In the genomic region with DNA sequence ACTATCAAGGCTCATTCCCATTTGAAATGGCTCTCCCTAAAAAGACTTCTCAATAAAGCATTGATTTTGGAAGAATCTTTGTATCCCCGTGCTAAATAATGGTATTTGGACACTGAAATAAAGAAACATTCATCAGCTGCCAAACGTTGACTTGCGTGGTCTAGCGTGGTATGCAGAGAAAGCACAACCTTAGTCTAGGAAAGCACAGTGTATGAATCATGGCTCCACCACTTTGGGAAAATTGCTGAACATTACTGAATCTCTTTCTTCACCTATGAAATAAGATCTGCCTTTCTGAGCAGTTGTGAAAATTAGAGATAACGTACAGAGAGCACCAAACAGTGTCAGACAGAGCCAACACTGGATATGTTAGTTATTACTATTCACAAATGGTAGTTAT, we compare ENCODE assay signal across 19 cellular contexts.
DNase-seq lines count a peak whose midpoint lies in the region; FAIRE-seq and TF ChIP-seq lines count a peak whose summit lies in the region.
"Had no signal": no experiment of that assay in that cellular context is flagged by ENCODE, and none has a peak within 500 bp of the region (broad histone marks: within the 10 kb centered on the region; RNA-seq: fewer than 3 reads in every experiment).

No MANE protein-coding gene starts in this region.

- intact Hi-C loops in activated CD4-positive, alpha-beta memory T cell treated with anti-CD3 and anti-CD28 coated beads for 36 hours (cut with micrococcal nuclease) = no loop called here
- intact Hi-C loops in ascending aorta (cut with DNase I) = no loop called here

- CTCF ChIA-PET in activated CD4-positive, alpha-beta memory T cell treated with anti-CD3 and anti-CD28 coated beads for 36 hours (lab: Charles Lee) = no interaction called here

- H2AFZ ChIP-seq in astrocyte (ENCODE audit: low read depth, low read length) = no peak overlapping the region

- peak overlapping the region; percentile 34 for H3K4me2 ChIP-seq in astrocyte (ENCODE audit: low read length)

- no peak for FAIRE-seq in astrocyte (lab: Jason Lieb, UNC)
- FAIRE-seq: GM12891, HepG2 had no signal

- H3K27ac Mint-ChIP-seq in astrocyte (ENCODE audit: unreplicated experiment) = peak overlapping the region; percentile 97
- H3K27ac Mint-ChIP-seq in activated CD4-positive, alpha-beta memory T cell treated with anti-CD3 and anti-CD28 coated beads for 36 hours = no peak overlapping the region
- H3K27ac Mint-ChIP-seq: B cell; CD4-positive, alpha-beta memory T cell had no signal

- no peaks in the 10 kb centered on the region for H3K27me3 ChIP-seq in astrocyte (ENCODE audit: insufficient read depth, low read length)
- H3K27me3 ChIP-seq in ascending aorta = no peaks in the 10 kb centered on the region

- H3K4me1 ChIP-seq in astrocyte (ENCODE audit: insufficient read depth, low read length) (peaks cover 19% of the 10 kb centered on the region), ascending aorta (no peaks in the 10 kb centered on the region)

- H4K20me1 ChIP-seq in astrocyte (ENCODE audit: insufficient read depth, low read length) = no peaks in the 10 kb centered on the region

- no peaks in the 10 kb centered on the region for H3K79me2 ChIP-seq in astrocyte (ENCODE audit: insufficient read depth, low read length)

- no peaks in the 10 kb centered on the region for H3K9me3 ChIP-seq in astrocyte (ENCODE audit: insufficient read depth, low read depth, low read length)
- H3K9me3 ChIP-seq in ascending aorta = no peaks in the 10 kb centered on the region

- H3K36me3 ChIP-seq in astrocyte (ENCODE audit: insufficient read depth, low read length) = no peaks in the 10 kb centered on the region
- H3K36me3 ChIP-seq in ascending aorta = no peaks in the 10 kb centered on the region

- peak overlapping the region; percentile 6 for H3K9ac ChIP-seq in astrocyte (ENCODE audit: low read length)

- no peak overlapping the region for H3K4me3 Mint-ChIP-seq in astrocyte (ENCODE audit: unreplicated experiment)
- H3K4me3 Mint-ChIP-seq in activated CD4-positive, alpha-beta memory T cell treated with anti-CD3 and anti-CD28 coated beads for 36 hours = no peak overlapping the region
- H3K4me3 Mint-ChIP-seq: B cell; CD4-positive, alpha-beta memory T cell had no signal

- H3K4me3 ChIP-seq in astrocyte (ENCODE audit: insufficient read depth, low read depth, low read length) (no peak overlapping the region), ascending aorta (no peak overlapping the region)

- POLR2A ChIA-PET in activated CD4-positive, alpha-beta memory T cell treated with anti-CD3 and anti-CD28 coated beads for 36 hours (lab: Charles Lee) = no interaction called here

- no peaks in the 10 kb centered on the region for H3K9me3 Mint-ChIP-seq in astrocyte (ENCODE audit: unreplicated experiment)
- no peaks in the 10 kb centered on the region for H3K9me3 Mint-ChIP-seq in activated CD4-positive, alpha-beta memory T cell treated with anti-CD3 and anti-CD28 coated beads for 36 hours

- peaks cover 3% of the 10 kb centered on the region for H3K27me3 Mint-ChIP-seq in astrocyte (ENCODE audit: low read depth, unreplicated experiment)
- peaks cover 2% of the 10 kb centered on the region for H3K27me3 Mint-ChIP-seq in activated CD4-positive, alpha-beta memory T cell treated with anti-CD3 and anti-CD28 coated beads for 36 hours

- in situ Hi-C loops in GM13976 (cut with MboI; ENCODE audit: low sequenced_read_pairs, unreplicated experiment) = no loop called here

- H3K27ac ChIP-seq in astrocyte (ENCODE audit: low read depth, low read length) (peak overlapping the region; percentile 66), ascending aorta (no peak overlapping the region)

- no peaks in the 10 kb centered on the region for H3K36me3 Mint-ChIP-seq in astrocyte (ENCODE audit: low read depth, unreplicated experiment)
- no peaks in the 10 kb centered on the region for H3K36me3 Mint-ChIP-seq in activated CD4-positive, alpha-beta memory T cell treated with anti-CD3 and anti-CD28 coated beads for 36 hours
- H3K36me3 Mint-ChIP-seq: CD4-positive, alpha-beta memory T cell had no signal

- peak; percentile 12 for DNase-seq in HT1080 (ENCODE audit: low read depth)
- DNase-seq in astrocyte (ENCODE audit: low read depth) = peak; percentile 81
- DNase-seq in foreskin melanocyte = peak; percentile 10
- no peak for DNase-seq in activated CD4-positive, alpha-beta memory T cell treated with anti-CD3 and anti-CD28 coated beads for 36 hours
- no peak for DNase-seq in HuH-7.5 (ENCODE audit: low spot score)
- DNase-seq in ascending aorta (ENCODE audit: low spot score in 2 of 2) = no peak
- no peak for DNase-seq in GM13976 (ENCODE audit: low spot score)
- DNase-seq: ACHN; CD4-positive, alpha-beta memory T cell; DND-41; GF-D8; GOT3; NCI-H1105 treated with DMSO at 0.1 percent for 48 hours; NCI-H1694 treated with DMSO at 0.1 percent for 48 hours; NK-92 treated with Interleukin-12 subunit alpha and Interleukin-12 subunit beta, amount 100 ng/mL, for 24 hours; SHP77 treated with DMSO at 0.1 percent for 48 hours had no signal

- peaks cover 31% of the 10 kb centered on the region for H3K4me1 Mint-ChIP-seq in astrocyte (ENCODE audit: low read depth, unreplicated experiment)
- no peaks in the 10 kb centered on the region for H3K4me1 Mint-ChIP-seq in activated CD4-positive, alpha-beta memory T cell treated with anti-CD3 and anti-CD28 coated beads for 36 hours (ENCODE audit: low read depth)
- H3K4me1 Mint-ChIP-seq: B cell; CD4-positive, alpha-beta memory T cell had no signal

- no peak for TF ChIP-seq CTCF in astrocyte (IDR thresholded peaks at IDR 0.05; ENCODE audit: insufficient read depth, low read depth, low read length)
- TF ChIP-seq CTCF in ascending aorta (IDR thresholded peaks at IDR 0.05) = no peak
- TF ChIP-seq CTCF in GM13976 (IDR thresholded peaks at IDR 0.05; ENCODE audit: borderline replicate concordance, control extremely low read depth, extremely low read depth, insufficient read depth, missing control alignments) = no peak

Comparison
In these comparisons a context has a peak if more than half of its experiments do, and no peak if none do; other contexts are left out.
1. DNase-seq: peak in HT1080 (single experiment), astrocyte (single experiment) and foreskin melanocyte (single experiment); none in activated CD4-positive, alpha-beta memory T cell treated with anti-CD3 and anti-CD28 coated beads for 36 hours (single experiment), HuH-7.5 (single experiment), ascending aorta (0 of 2) and GM13976 (single experiment).